ENCODE assay signal across 24 cellular contexts in the genomic region with DNA sequence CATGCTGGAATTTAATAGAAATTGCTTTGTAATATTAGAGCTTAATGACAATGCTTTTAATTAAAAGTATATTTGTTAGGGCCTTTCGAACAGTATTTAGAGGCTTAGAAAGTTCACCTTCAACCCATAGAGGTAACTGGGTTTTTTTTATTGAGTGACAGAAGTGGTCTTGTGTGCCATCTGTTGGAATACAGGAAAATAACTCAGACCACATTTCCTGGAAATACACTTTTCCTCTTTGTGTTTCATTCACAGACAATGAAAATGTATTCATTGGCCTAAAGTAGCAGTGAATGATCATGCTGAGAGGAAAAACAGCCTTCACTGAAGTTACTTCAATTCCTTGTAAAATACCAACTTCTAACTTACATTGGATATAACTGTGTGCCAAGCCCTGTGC.
DNase-seq lines count a peak whose midpoint lies in the region; ATAC-seq and TF ChIP-seq lines count a peak whose summit lies in the region.
"Had no signal": no experiment of that assay in that cellular context is flagged by ENCODE, and none has a peak within 500 bp of the region (broad histone marks: within the 10 kb centered on the region; RNA-seq: fewer than 3 reads in every experiment).

No MANE protein-coding gene starts in this region.

- no peak overlapping the region for H2AFZ ChIP-seq in hepatocyte
- no peak overlapping the region for H2AFZ ChIP-seq in trophoblast cell (ENCODE audit: insufficient read depth, low read length, poor library complexity)

- peak; percentile 7; the same call in 1 of the 2 replicates for TF ChIP-seq CTCF in 22Rv1 (IDR thresholded peaks at IDR 0.05)
- TF ChIP-seq CTCF in WERI-Rb-1 (IDR thresholded peaks at IDR 0.05; ENCODE audit: low read depth, low read length): 0 out of 2 replicates have a peak, but pooled peaks have one; percentile 2
- peak; percentile 23 for TF ChIP-seq CTCF in hepatocyte (IDR thresholded peaks at IDR 0.05; ENCODE audit: poor library complexity)

- H3K36me3 ChIP-seq in WERI-Rb-1: no peaks in the 10 kb centered on the region
- no peaks in the 10 kb centered on the region for H3K36me3 ChIP-seq in hepatocyte (replicated peaks; ENCODE audit: insufficient read depth, low read depth)
- H3K36me3 ChIP-seq in trophoblast cell (ENCODE audit: control insufficient read depth in 1 of 2, insufficient read depth in 2 of 2, low read length in 2 of 2): peaks cover 0 to 2% of the 10 kb centered on the region in 2 experiments
- H3K36me3 ChIP-seq: neutrophil had no signal

- H3K4me2 ChIP-seq in hepatocyte (no peak overlapping the region), trophoblast cell (ENCODE audit: low read length) (no peak overlapping the region)

- no peak overlapping the region for H2BK5ac ChIP-seq in trophoblast cell (ENCODE audit: low read depth, low read length, poor library complexity)

- ATAC-seq in HG02763 (IDR thresholded peaks at IDR 0.05; ENCODE audit: unreplicated experiment): no peak

- H3K79me1 ChIP-seq in trophoblast cell (ENCODE audit: low read length): no peaks in the 10 kb centered on the region

- no peak overlapping the region for H3K9ac ChIP-seq in trophoblast cell (ENCODE audit: low read length)

- H4K91ac ChIP-seq in trophoblast cell (ENCODE audit: low read depth, low read length): no peak overlapping the region

- H3K27me3 ChIP-seq in WERI-Rb-1 (ENCODE audit: insufficient read depth, low read depth, severe bottlenecking) (no peaks in the 10 kb centered on the region), hepatocyte (no peaks in the 10 kb centered on the region), trophoblast cell (ENCODE audit: insufficient read depth, low read length) (no peaks in the 10 kb centered on the region)
- H3K27me3 ChIP-seq: neutrophil had no signal

- no peaks in the 10 kb centered on the region for H3K9me2 ChIP-seq in hepatocyte (replicated peaks; ENCODE audit: insufficient read depth)

- no peak overlapping the region for H3K4me3 ChIP-seq in WERI-Rb-1 (ENCODE audit: low read depth, low read length)
- no peak overlapping the region for H3K4me3 ChIP-seq in hepatocyte
- no peak overlapping the region for H3K4me3 ChIP-seq in trophoblast cell (ENCODE audit: low read depth, low read length)

- DNase-seq in G401 (ENCODE audit: low spot score) (peak; percentile 48), WERI-Rb-1 (no peak), hepatocyte (ENCODE audit: low spot score) (no peak), NCI-H226 (no peak), trophoblast cell (no peak), activated T-cell treated with anti-CD3 and anti-CD28 coated beads for 4 hours (no peak)
- DNase-seq: activated CD4-positive, alpha-beta T cell treated with anti-CD3 and anti-CD28 coated beads for 1 hour; activated CD8-positive, alpha-beta memory T cell treated with anti-CD3 and anti-CD28 coated beads for 24 hours; activated naive CD4-positive, alpha-beta T cell treated with anti-CD3 and anti-CD28 coated beads for 36 hours; activated T-cell treated with anti-CD3 and anti-CD28 coated beads, Interleukin-2, amount 50 U/mL, for 48 hours; amniotic stem cell; CD4-positive, alpha-beta T cell; DMS53; GF-D8; hippocampal formation; Karpas-422; NCI-H1092; NCI-H2081; NCI-H524; stimulated activated CD4-positive, alpha-beta T cell treated with anti-CD3 and anti-CD28 coated beads, Interleukin-4, amount 100 ng/mL, for 24 hours; stimulated activated naive CD4-positive, alpha-beta T cell treated with Interleukin-2 at 50 U/mL for 16 hours had no signal

- H3K27ac ChIP-seq in 22Rv1 (no peak overlapping the region), WERI-Rb-1 (no peak overlapping the region), hepatocyte (no peak overlapping the region), trophoblast cell (ENCODE audit: low read depth, low read length) (no peak overlapping the region)
- H3K27ac ChIP-seq: neutrophil had no signal

- H3K4ac ChIP-seq in trophoblast cell (ENCODE audit: low read depth, low read length): no peak overlapping the region

- 83% methylated on average over 1 of the region's 1 CpG for WGBS in hepatocyte (ENCODE audit: low lambda C conversion rate, missing lambda C conversion rate)
- WGBS in trophoblast cell (ENCODE audit: extremely low coverage, insufficient coverage, insufficient read length): no CpG with 5 or more reads among the region's 1 CpG

- H2BK120ac ChIP-seq in trophoblast cell (ENCODE audit: insufficient read depth, low read length, poor library complexity): no peak overlapping the region

- no peak overlapping the region for H3K14ac ChIP-seq in trophoblast cell (ENCODE audit: low read length)

- no peak overlapping the region for H4K12ac ChIP-seq in trophoblast cell (ENCODE audit: low read depth, low read length)

- H3K4me1 ChIP-seq in hepatocyte (ENCODE audit: insufficient read depth): no peaks in the 10 kb centered on the region
- no peaks in the 10 kb centered on the region for H3K4me1 ChIP-seq in trophoblast cell (ENCODE audit: control insufficient read depth in 1 of 2, insufficient read depth in 2 of 2, low read length in 2 of 2)

- H3K18ac ChIP-seq in trophoblast cell (ENCODE audit: low read length): no peak overlapping the region

- no peaks in the 10 kb centered on the region for H3K9me3 ChIP-seq in WERI-Rb-1 (ENCODE audit: severe bottlenecking)
- H3K9me3 ChIP-seq in hepatocyte (ENCODE audit: low read depth): no peaks in the 10 kb centered on the region
- no peaks in the 10 kb centered on the region for H3K9me3 ChIP-seq in trophoblast cell (ENCODE audit: insufficient read depth, low read depth, low read length)
- H3K9me3 ChIP-seq: neutrophil had no signal

- no peak overlapping the region for H3K23ac ChIP-seq in trophoblast cell (ENCODE audit: low read length)

- in situ Hi-C loops in G401 (cut with HindIII; ENCODE audit: low sequenced_read_pairs): no loop called here

- H2BK12ac ChIP-seq in trophoblast cell (ENCODE audit: low read length): no peak overlapping the region

- no peak overlapping the region for H2AK5ac ChIP-seq in trophoblast cell (ENCODE audit: low read length)

- H4K20me1 ChIP-seq in hepatocyte (ENCODE audit: insufficient read depth, poor library complexity, severe bottlenecking): no peaks in the 10 kb centered on the region

- no peak overlapping the region for H4K8ac ChIP-seq in trophoblast cell (ENCODE audit: low read depth, low read length)

- no peaks in the 10 kb centered on the region for H3K79me2 ChIP-seq in hepatocyte
- H3K79me2 ChIP-seq in trophoblast cell (ENCODE audit: control insufficient read depth, insufficient read depth, low read length, poor library complexity): no peaks in the 10 kb centered on the region
